11 cellular contexts compared by ENCODE assay signal in the genomic region with DNA sequence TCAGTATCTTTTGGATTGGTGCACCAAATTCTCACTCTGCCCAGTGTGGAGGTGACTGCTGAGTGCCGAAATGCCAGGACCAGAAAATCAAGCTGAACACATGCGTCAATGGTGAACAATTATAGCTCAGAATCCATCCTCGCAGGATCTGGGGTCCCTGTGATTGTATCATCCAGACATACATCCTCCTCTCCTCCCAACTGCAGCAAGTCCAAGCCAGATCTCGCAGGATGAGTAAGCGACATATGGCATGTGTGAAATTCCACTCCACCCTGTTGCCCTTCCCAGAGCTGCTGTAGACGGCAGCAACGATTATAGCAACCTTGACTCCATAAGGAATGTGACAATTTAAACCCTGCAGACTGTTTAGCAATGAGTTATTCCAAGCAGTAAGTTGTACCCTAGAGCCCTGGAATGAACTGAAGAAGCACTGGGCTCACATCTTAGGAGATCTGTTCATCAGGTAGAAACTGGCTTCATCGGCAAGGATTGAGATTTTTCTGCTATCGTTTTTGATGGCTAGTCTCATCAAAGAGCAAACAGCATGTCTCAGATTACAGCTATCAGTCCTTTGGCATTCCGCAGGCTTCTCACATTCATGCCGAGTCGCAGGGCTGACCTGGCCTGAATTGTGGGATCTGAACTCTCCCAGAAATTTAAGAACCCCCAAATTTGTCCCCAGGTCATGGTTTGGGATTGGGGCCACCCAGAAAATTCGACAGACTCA. TPM values are rescaled to one million over a fixed set of nuclear protein-coding genes. Genes with fewer than 3 reads are reported as not detected.
DNase-seq lines count a peak whose midpoint lies in the region; ATAC-seq and TF ChIP-seq lines count a peak whose summit lies in the region.
"Had no signal": no experiment of that assay in that cellular context is flagged by ENCODE, and none has a peak within 500 bp of the region (broad histone marks: within the 10 kb centered on the region; RNA-seq: fewer than 3 reads in every experiment).

No MANE protein-coding gene starts in this region.

- H3K27me3 Mint-ChIP-seq in endodermal cell (ENCODE audit: insufficient read depth) = no peaks in the 10 kb centered on the region

- in situ Hi-C loops in Caki2 (cut with HindIII; ENCODE audit: low pct_unique_long_range_greater_than_20kb, low sequenced_read_pairs) = no loop called here

- no peaks in the 10 kb centered on the region for H3K36me3 ChIP-seq in endodermal cell (ENCODE audit: control insufficient read depth, insufficient read depth, low read length)
- H3K36me3 ChIP-seq: vagina had no signal

- peak overlapping the region; percentile 12 for H3K27ac ChIP-seq in endodermal cell (ENCODE audit: low read depth, low read length)
- H3K27ac ChIP-seq: vagina had no signal

- H3K4me1 Mint-ChIP-seq in endodermal cell = peaks cover 9% of the 10 kb centered on the region

- H3K4me3 Mint-ChIP-seq in endodermal cell = no peak overlapping the region

- no peaks in the 10 kb centered on the region for H3K27me3 ChIP-seq in endodermal cell (ENCODE audit: control insufficient read depth, insufficient read depth, low read length, poor library complexity, severe bottlenecking)
- H3K27me3 ChIP-seq: vagina had no signal

- no peak overlapping the region for H3K4me3 ChIP-seq in endodermal cell (ENCODE audit: low read length)
- H3K4me3 ChIP-seq: vagina had no signal

- peak overlapping the region; percentile 80 for H3K27ac Mint-ChIP-seq in endodermal cell

- ATAC-seq in GM18858 (IDR thresholded peaks at IDR 0.05; ENCODE audit: unreplicated experiment) = no peak

- H3K9me3 Mint-ChIP-seq in endodermal cell = peaks cover 28% of the 10 kb centered on the region

- DNase-seq in Caki2 (ENCODE audit: low read depth) (peak; percentile 19), NCI-H2171 (lab: John Stamatoyannopoulos, UW) (peak; percentile 43), endodermal cell (peak; percentile 78), myocyte (ENCODE audit: low read depth) (peak; percentile 88), SIG-M5 (lab: John Stamatoyannopoulos, UW) (no peak), NCI-H2227 treated with DMSO at 0.1 percent for 48 hours (lab: John Stamatoyannopoulos, UW) (no peak)
- DNase-seq in activated CD8-positive, alpha-beta memory T cell treated with anti-CD3 and anti-CD28 coated beads, Interleukin-2, amount 50 U/mL, for 48 hours = no peak
- DNase-seq: activated effector memory CD4-positive, alpha-beta T cell treated with Interleukin-2 at 50 U/mL for 16 hours; head of caudate nucleus had no signal

- 59 to 78% methylated on average over 9 to 13 of the region's 13 CpGs for WGBS in endodermal cell (ENCODE audit: insufficient coverage in 1 of 2, insufficient read length in 1 of 2), 2 experiments

- H3K9me3 ChIP-seq in endodermal cell (ENCODE audit: control insufficient read depth, low read length) = peaks cover 27% of the 10 kb centered on the region
- H3K9me3 ChIP-seq: vagina had no signal

- H3K9ac ChIP-seq in endodermal cell (ENCODE audit: extremely low read depth, low read length, poor library complexity, severe bottlenecking) = no peak overlapping the region

- H3K36me3 Mint-ChIP-seq in endodermal cell (ENCODE audit: low read depth) = no peaks in the 10 kb centered on the region

- H3K4me1 ChIP-seq in endodermal cell (ENCODE audit: control insufficient read depth, insufficient read depth, low read length) = peaks cover 6% of the 10 kb centered on the region

- no peak for TF ChIP-seq CTCF in endodermal cell (conservative IDR thresholded peaks at IDR 0.05)

RNA-seq across cellular contexts. Expression of gene SORBS2, which starts 35.5 kb away (rescaled TPM):
- total RNA-seq in Caki2 (2014; rRNA removed; shearing (Covaris generic); ENCODE audit: low replicate concordance) = 12.8 and 17.3 TPM in 2 replicates
- 10 to 100 TPM in 1 of 2 donors, 1 to 10 TPM in 1; 7.0 to 13.8 TPM for total RNA-seq in endodermal cell
- polyA plus RNA-seq in endodermal cell (2013, experiment 1 of 2) = 57.3 TPM
- 60.3 TPM for polyA plus RNA-seq in endodermal cell (2013, experiment 2 of 2)
- 13.9 and 19.6 TPM in 2 replicates for total RNA-seq in myocyte
- 65.5 TPM for polyA plus RNA-seq in myocyte (2012)

Comparison
In these comparisons a context has a peak if more than half of its experiments do, and no peak if none do; other contexts are left out.
1. DNase-seq: peak in Caki2 (single experiment), NCI-H2171 (single experiment), endodermal cell (single experiment) and myocyte (single experiment); none in activated CD8-positive, alpha-beta memory T cell treated with anti-CD3 and anti-CD28 coated beads, Interleukin-2, amount 50 U/mL, for 48 hours (single experiment), SIG-M5 (single experiment) and NCI-H2227 treated with DMSO at 0.1 percent for 48 hours (single experiment).